ENCODE assay signal across 8 cellular contexts in the genomic region with DNA sequence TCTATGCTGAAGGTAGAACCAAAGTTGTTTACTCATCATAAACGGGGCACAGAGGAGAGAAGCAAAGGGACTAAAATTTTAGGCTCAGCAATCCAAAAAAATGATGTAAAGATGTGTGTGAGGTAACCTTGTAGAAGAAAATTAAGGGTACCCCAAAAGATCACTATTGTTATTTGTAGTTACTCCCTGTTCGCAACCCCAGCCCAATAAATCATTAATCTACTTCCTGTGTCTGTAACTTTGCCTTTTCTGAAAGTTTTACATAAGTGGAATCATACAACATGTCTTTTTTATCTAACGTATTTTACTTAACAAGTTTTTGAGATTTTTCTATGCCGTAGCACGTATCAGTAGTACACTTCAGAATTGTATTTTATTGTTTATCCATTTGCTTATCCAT.
"Had no signal": no experiment of that assay in that cellular context is flagged by ENCODE, and none has a peak within 500 bp of the region (broad histone marks: within the 10 kb centered on the region; RNA-seq: fewer than 3 reads in every experiment).

No MANE protein-coding gene starts in this region.

- H3K27me3 Mint-ChIP-seq: IgD-negative memory B cell had no signal

- H3K4me3 ChIP-seq: GM23248 had no signal

- ATAC-seq: HepG2 had no signal

- H3K9me3 Mint-ChIP-seq: IgD-negative memory B cell had no signal

- H3K4me3 Mint-ChIP-seq: IgD-negative memory B cell had no signal

- FAIRE-seq: HepG2 had no signal

- DNase-seq: GM23248, GOT3, H7, HCEC 1CT, Karpas-422, KBM-7 had no signal

- H3K27ac Mint-ChIP-seq: IgD-negative memory B cell had no signal

- H3K36me3 Mint-ChIP-seq: IgD-negative memory B cell had no signal
